15 cellular contexts compared by ENCODE assay signal in the genomic region with DNA sequence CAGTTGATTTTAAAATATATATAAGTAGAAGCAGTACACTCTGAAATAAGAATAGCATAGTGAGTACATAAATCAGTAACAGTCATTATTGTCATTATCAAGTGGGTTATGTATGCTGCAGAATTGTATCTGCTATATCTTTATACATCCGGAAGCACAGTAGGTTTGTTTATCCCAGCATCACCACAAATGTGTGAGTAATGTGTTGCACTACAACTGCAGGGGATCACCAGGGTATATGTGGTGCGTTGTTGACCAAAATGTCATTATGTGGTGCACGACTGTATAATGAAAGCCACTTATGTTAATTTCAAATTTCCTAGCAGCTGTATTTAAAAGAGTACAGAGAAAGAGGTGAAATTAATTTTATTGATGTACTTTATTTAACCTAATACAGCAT.
"Had no signal": no experiment of that assay in that cellular context is flagged by ENCODE, and none has a peak within 500 bp of the region (broad histone marks: within the 10 kb centered on the region; RNA-seq: fewer than 3 reads in every experiment).

No MANE protein-coding gene starts in this region.

- H3K4me1 ChIP-seq: ascending aorta had no signal

- H3K4me3 ChIP-seq: ascending aorta, gastrocnemius medialis, transverse colon had no signal

- H3K36me3 Mint-ChIP-seq: activated CD8-positive, alpha-beta memory T cell treated with anti-CD3 and anti-CD28 coated beads, Interleukin-2, amount 10 ng/mL, durations not matched to agents 7 days and 5 days; activated naive CD8-positive, alpha-beta T cell treated with anti-CD3 and anti-CD28 coated beads, Interleukin-2, amount 10 ng/mL, durations not matched to agents 7 days and 5 days had no signal

- H3K4me1 Mint-ChIP-seq: activated CD8-positive, alpha-beta memory T cell treated with anti-CD3 and anti-CD28 coated beads, Interleukin-2, amount 10 ng/mL, durations not matched to agents 7 days and 5 days; activated naive CD8-positive, alpha-beta T cell treated with anti-CD3 and anti-CD28 coated beads, Interleukin-2, amount 10 ng/mL, durations not matched to agents 7 days and 5 days; nephron progenitor cell had no signal

- H3K36me3 ChIP-seq: ascending aorta, gastrocnemius medialis, transverse colon had no signal

- H3K9me3 Mint-ChIP-seq: activated naive CD8-positive, alpha-beta T cell treated with anti-CD3 and anti-CD28 coated beads, Interleukin-2, amount 10 ng/mL, durations not matched to agents 7 days and 5 days had no signal

- H3K27me3 ChIP-seq: ascending aorta, gastrocnemius medialis, transverse colon had no signal

- H3K27ac ChIP-seq: ascending aorta, gastrocnemius medialis, transverse colon had no signal

- ATAC-seq: activated CD8-positive, alpha-beta memory T cell treated with anti-CD3 and anti-CD28 coated beads, Interleukin-2, amount 10 ng/mL, durations not matched to agents 7 days and 5 days; gastrocnemius medialis; left ventricle myocardium superior; sciatic nerve had no signal

- H3K27ac Mint-ChIP-seq: activated CD8-positive, alpha-beta memory T cell treated with anti-CD3 and anti-CD28 coated beads, Interleukin-2, amount 10 ng/mL, durations not matched to agents 7 days and 5 days; activated naive CD8-positive, alpha-beta T cell treated with anti-CD3 and anti-CD28 coated beads, Interleukin-2, amount 10 ng/mL, durations not matched to agents 7 days and 5 days; nephron progenitor cell had no signal

- DNase-seq: activated CD4-positive, alpha-beta T cell treated with anti-CD3 and anti-CD28 coated beads for 1 hour; activated CD4-positive, alpha-beta T cell treated with anti-CD3 and anti-CD28 coated beads, Interleukin-2, amount 50 U/mL, for 48 hours; activated CD8-positive, alpha-beta memory T cell treated with anti-CD3 and anti-CD28 coated beads, Interleukin-2, amount 10 ng/mL, durations not matched to agents 7 days and 5 days; activated gamma-delta T cell treated with Interleukin-2 at 50 U/mL for 16 hours; activated naive CD8-positive, alpha-beta T cell treated with anti-CD3 and anti-CD28 coated beads, Interleukin-2, amount 10 ng/mL, durations not matched to agents 7 days and 5 days; activated T-cell treated with anti-CD3 and anti-CD28 coated beads, Interleukin-2, amount 50 U/mL, for 48 hours; gastrocnemius medialis; left ventricle myocardium superior; nephron progenitor cell; stimulated activated CD4-positive, alpha-beta T cell treated with anti-CD3 and anti-CD28 coated beads, Interleukin-2, amount 100 ng/mL, for 24 hours; stimulated activated naive CD4-positive, alpha-beta T cell; substantia nigra; transverse colon had no signal

- H3K9me3 ChIP-seq: ascending aorta, gastrocnemius medialis, transverse colon had no signal

- H3K4me3 Mint-ChIP-seq: activated CD8-positive, alpha-beta memory T cell treated with anti-CD3 and anti-CD28 coated beads, Interleukin-2, amount 10 ng/mL, durations not matched to agents 7 days and 5 days; activated naive CD8-positive, alpha-beta T cell treated with anti-CD3 and anti-CD28 coated beads, Interleukin-2, amount 10 ng/mL, durations not matched to agents 7 days and 5 days; nephron progenitor cell had no signal
